17 cellular contexts compared by ENCODE assay signal in the genomic region with DNA sequence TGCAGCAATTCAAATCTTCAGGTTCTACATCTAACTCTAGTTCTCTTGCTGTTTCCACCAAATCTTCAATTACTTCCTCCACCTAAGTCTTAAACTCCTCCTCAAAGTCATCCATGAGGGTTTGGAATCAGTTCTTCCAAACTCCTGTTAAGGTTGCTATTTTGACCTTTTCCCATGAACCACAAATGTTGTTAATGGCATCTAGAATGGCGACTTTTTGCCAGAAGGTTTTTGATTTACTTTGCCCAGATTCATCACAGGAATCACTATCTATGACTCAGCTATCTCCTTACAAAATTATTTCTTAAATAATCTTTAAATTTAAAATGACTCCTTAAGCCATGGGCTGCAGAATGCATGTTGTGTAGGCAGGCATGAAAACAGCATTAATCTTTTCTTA.
DNase-seq lines count a peak whose midpoint lies in the region; ATAC-seq and TF ChIP-seq lines count a peak whose summit lies in the region.
"Had no signal": no experiment of that assay in that cellular context is flagged by ENCODE, and none has a peak within 500 bp of the region (broad histone marks: within the 10 kb centered on the region; RNA-seq: fewer than 3 reads in every experiment).

No MANE protein-coding gene starts in this region.

- H3K27ac Mint-ChIP-seq in HFFc6 (peak overlapping the region; percentile 61), type B pancreatic cell (no peak overlapping the region)
- H3K27ac Mint-ChIP-seq: B cell; CD4-positive, CD25-positive, alpha-beta regulatory T cell; CD8-positive, alpha-beta memory T cell; GM23338 had no signal

- no peak for ATAC-seq in GM19467 (IDR thresholded peaks at IDR 0.05; ENCODE audit: unreplicated experiment)
- ATAC-seq: GM23338, HCT116 had no signal

- H3K36me3 ChIP-seq in Peyer's patch: no peaks in the 10 kb centered on the region
- H3K36me3 ChIP-seq: BLaER1 treated with 17β-estradiol and CSF1 and Interleukin-3, amounts not matched to agents 10 nM and 100 nM had no signal

- H3K9me3 Mint-ChIP-seq in HFFc6 (no peaks in the 10 kb centered on the region), type B pancreatic cell (peaks cover 7% of the 10 kb centered on the region)
- H3K9me3 Mint-ChIP-seq: CD8-positive, alpha-beta memory T cell; GM23338 had no signal

- H3K27ac ChIP-seq in Peyer's patch: no peak overlapping the region
- H3K27ac ChIP-seq: BLaER1 treated with 17β-estradiol and CSF1 and Interleukin-3, amounts not matched to agents 10 nM and 100 nM; KMS-11 had no signal

- H3K4me3 ChIP-seq in fibroblast of the aortic adventitia (ENCODE audit: low read depth, low read length) (no peak overlapping the region), Peyer's patch (no peak overlapping the region)
- H3K4me3 ChIP-seq: BLaER1 treated with 17β-estradiol and CSF1 and Interleukin-3, amounts not matched to agents 10 nM and 100 nM; GM23338 had no signal

- H3K4me1 Mint-ChIP-seq in HFFc6 (ENCODE audit: low read depth) (peaks cover 67% of the 10 kb centered on the region), type B pancreatic cell (ENCODE audit: unreplicated experiment) (peaks cover 9% of the 10 kb centered on the region)
- H3K4me1 Mint-ChIP-seq: GM23338 had no signal

- H3K4me1 ChIP-seq in Peyer's patch: no peaks in the 10 kb centered on the region

- H3K27me3 Mint-ChIP-seq in HFFc6 (ENCODE audit: insufficient read depth) (no peaks in the 10 kb centered on the region), type B pancreatic cell (no peaks in the 10 kb centered on the region)

- peak; percentile 56 for DNase-seq in EH (ENCODE audit: low read depth)
- DNase-seq in HFFc6: peak; percentile 10
- DNase-seq in RPMI7951 (ENCODE audit: low read depth): peak; percentile 24
- peak; percentile 51 for DNase-seq in fibroblast of the aortic adventitia (ENCODE audit: low read depth)
- no peak for DNase-seq in Peyer's patch
- DNase-seq in HK-2 (ENCODE audit: unreplicated experiment): no peak
- no peak for DNase-seq in type B pancreatic cell (ENCODE audit: extremely low spot score, unreplicated experiment)
- DNase-seq: CD4-positive, CD25-positive, alpha-beta regulatory T cell; CD8-positive, alpha-beta memory T cell; COR-L47; GDM1 had no signal

- no peak for TF ChIP-seq CTCF in HFFc6 (IDR thresholded peaks at IDR 0.05)
- no peak for TF ChIP-seq CTCF in fibroblast of the aortic adventitia (IDR thresholded peaks at IDR 0.05; ENCODE audit: insufficient read depth, low read length)
- no peak for TF ChIP-seq CTCF in Peyer's patch (IDR thresholded peaks at IDR 0.05)
- no peak for TF ChIP-seq CTCF in type B pancreatic cell (conservative IDR thresholded peaks at IDR 0.05)

- no peaks in the 10 kb centered on the region for H3K9me3 ChIP-seq in Peyer's patch

- no peak for TF ChIP-seq POLR2A in Peyer's patch (IDR thresholded peaks at IDR 0.05)

- H3K27me3 ChIP-seq in Peyer's patch: no peaks in the 10 kb centered on the region

- H3K36me3 Mint-ChIP-seq in HFFc6 (ENCODE audit: low read depth) (peaks cover 7% of the 10 kb centered on the region; the same call in 1 of the 2 replicates), type B pancreatic cell (no peaks in the 10 kb centered on the region)
- H3K36me3 Mint-ChIP-seq: CD4-positive, CD25-positive, alpha-beta regulatory T cell; CD8-positive, alpha-beta memory T cell had no signal

- H3K4me3 Mint-ChIP-seq in HFFc6 (no peak overlapping the region), type B pancreatic cell (no peak overlapping the region)
- H3K4me3 Mint-ChIP-seq: B cell; CD4-positive, CD25-positive, alpha-beta regulatory T cell; CD8-positive, alpha-beta memory T cell; GM23338 had no signal

Comparison
In these comparisons a context has a peak if more than half of its experiments do, and no peak if none do; other contexts are left out.
1. DNase-seq: peak in EH (single experiment), HFFc6 (single experiment), RPMI7951 (single experiment) and fibroblast of the aortic adventitia (single experiment); none in Peyer's patch (0 of 3), HK-2 (single experiment) and type B pancreatic cell (single experiment).